ENCODE assay signal across 8 cellular contexts in the genomic region with DNA sequence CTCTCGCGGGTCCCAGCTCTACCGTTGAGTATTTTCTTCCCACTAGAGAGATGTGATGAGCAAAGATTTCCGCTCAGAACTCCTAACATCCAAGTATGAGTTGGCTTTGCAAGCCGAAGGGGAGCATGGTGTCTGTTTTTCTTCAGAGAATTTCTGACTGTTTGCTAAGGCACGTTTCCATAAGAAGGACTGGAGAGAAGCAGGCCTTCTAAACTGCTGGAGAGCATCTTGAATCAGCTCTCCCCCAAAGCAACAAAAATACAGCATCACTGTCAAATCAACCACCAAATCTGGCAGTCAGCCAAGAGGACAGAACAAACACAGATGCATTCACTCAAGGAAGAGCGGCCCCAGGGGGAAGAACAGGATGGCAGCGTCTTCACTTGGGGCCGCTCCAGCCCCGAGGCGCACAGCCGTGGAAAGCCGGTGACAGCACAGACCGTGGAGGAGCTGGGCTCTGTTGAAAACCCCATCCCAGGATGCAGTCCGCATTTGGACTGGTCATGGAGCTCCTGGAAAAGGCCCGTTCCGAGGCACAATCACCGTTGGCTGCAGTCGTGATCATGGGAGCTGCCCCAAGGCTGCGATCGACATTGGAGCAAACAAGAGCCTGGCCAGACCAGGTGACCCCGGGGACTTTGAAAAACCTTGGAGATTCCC.
DNase-seq lines count a peak whose midpoint lies in the region; ATAC-seq and TF ChIP-seq lines count a peak whose summit lies in the region.

No MANE protein-coding gene starts in this region.

- no peak overlapping the region for H3K4me2 ChIP-seq in IMR-90 (ENCODE audit: low read depth, low read length)
- H3K4me2 ChIP-seq in trophoblast cell (ENCODE audit: low read length): no peak overlapping the region
- no peak overlapping the region for H3K4me2 ChIP-seq in PC-9

- no peaks in the 10 kb centered on the region for H3F3A ChIP-seq in PC-9 (ENCODE audit: insufficient read depth, low read depth)

- H3K79me1 ChIP-seq in IMR-90 (ENCODE audit: low read depth in 1 of 2, low read length in 2 of 2) (no peaks in the 10 kb centered on the region), trophoblast cell (ENCODE audit: low read length) (no peaks in the 10 kb centered on the region)

- no peak overlapping the region for H2BK120ac ChIP-seq in IMR-90 (ENCODE audit: low read depth, low read length)
- H2BK120ac ChIP-seq in trophoblast cell (ENCODE audit: insufficient read depth, low read length, poor library complexity): no peak overlapping the region

- no peak overlapping the region for H2BK20ac ChIP-seq in IMR-90 (ENCODE audit: low read depth, low read length)

- POLR2A ChIA-PET in IMR-90 (lab: Charles Lee; ENCODE audit: unreplicated experiment) (no interaction called here), PC-9 (lab: Charles Lee; ENCODE audit: unreplicated experiment) (no interaction called here)

- H2AK5ac ChIP-seq in IMR-90 (ENCODE audit: low read depth, low read length): no peak overlapping the region
- no peak overlapping the region for H2AK5ac ChIP-seq in trophoblast cell (ENCODE audit: low read length)

- no peak overlapping the region for H3K14ac ChIP-seq in IMR-90 (replicated peaks; ENCODE audit: low read depth, low read length)
- peak overlapping the region; percentile 18 for H3K14ac ChIP-seq in trophoblast cell (ENCODE audit: low read length)

- H3K4me1 ChIP-seq in IMR-90 (ENCODE audit: control insufficient read depth, insufficient read depth, low read length): no peaks in the 10 kb centered on the region; the same call in 1 of the 2 replicates
- peaks cover 6 to 26% (median 26%) of the 10 kb centered on the region in 4 donors for H3K4me1 ChIP-seq in esophagus muscularis mucosa
- H3K4me1 ChIP-seq in trophoblast cell (ENCODE audit: control insufficient read depth in 1 of 2, insufficient read depth in 2 of 2, low read length in 2 of 2): peaks cover 6 to 8% of the 10 kb centered on the region in 2 experiments
- H3K4me1 ChIP-seq in PC-9 (replicated peaks; ENCODE audit: insufficient read depth): no peaks in the 10 kb centered on the region

- H3K18ac ChIP-seq in IMR-90 (ENCODE audit: low read depth, low read length) (no peak overlapping the region), trophoblast cell (ENCODE audit: low read length) (no peak overlapping the region)

- BruUV-seq in IMR-90 (replicated peaks; lab: Mats Ljungman, UMichigan) (no TSS peak), PC-9 (replicated peaks; lab: Mats Ljungman, UMichigan) (no TSS peak)

- no peak for TF ChIP-seq EP300 in esophagus muscularis mucosa (IDR thresholded peaks at IDR 0.05)

- H3K36me3 Mint-ChIP-seq in nephron progenitor cell (ENCODE audit: low read depth): peaks cover 56% of the 10 kb centered on the region

- H3K27ac ChIP-seq in IMR-90 (ENCODE audit: insufficient read depth, low read length) (no peak overlapping the region), esophagus muscularis mucosa (replicated peaks in 1 of 4) (peak overlapping the region; percentile 65 to 73 (median 70)), trophoblast cell (ENCODE audit: low read depth, low read length) (no peak overlapping the region), PC-9 (no peak overlapping the region)

- no peak overlapping the region for H4K8ac ChIP-seq in IMR-90 (ENCODE audit: low read depth in 2 of 2, low read length in 2 of 2)
- no peak overlapping the region for H4K8ac ChIP-seq in trophoblast cell (ENCODE audit: low read depth, low read length)

- in situ Hi-C loops in IMR-90 (cut with MboI; ENCODE audit: low sequenced_read_pairs): no loop called here

- H2AFZ ChIP-seq in IMR-90 (replicated peaks; ENCODE audit: low read length, poor library complexity) (no peak overlapping the region), trophoblast cell (ENCODE audit: insufficient read depth, low read length, poor library complexity) (no peak overlapping the region), PC-9 (no peak overlapping the region)

- intact Hi-C loops in IMR-90 (cut with micrococcal nuclease) (no loop called here), esophagus muscularis mucosa (cut with DNase I) (no loop called here), PC-9 (cut with micrococcal nuclease; ENCODE audit: unreplicated experiment) (no loop called here)

- H3K4me1 Mint-ChIP-seq in nephron progenitor cell: peaks cover 4% of the 10 kb centered on the region

- no peak overlapping the region for H3K9ac ChIP-seq in IMR-90 (ENCODE audit: low read depth, low read length)
- no peak overlapping the region for H3K9ac ChIP-seq in trophoblast cell (ENCODE audit: low read length)

- H4K91ac ChIP-seq in IMR-90 (ENCODE audit: insufficient read depth, low read depth, low read length) (no peak overlapping the region), trophoblast cell (ENCODE audit: low read depth, low read length) (no peak overlapping the region)

- H2BK15ac ChIP-seq in IMR-90 (ENCODE audit: low read depth, low read length): no peak overlapping the region

- H3K23ac ChIP-seq in IMR-90 (ENCODE audit: low read depth, low read length) (no peak overlapping the region), trophoblast cell (ENCODE audit: low read length) (no peak overlapping the region)

- H2BK5ac ChIP-seq in IMR-90 (ENCODE audit: low read depth, low read length, poor library complexity, severe bottlenecking) (no peak overlapping the region), trophoblast cell (ENCODE audit: low read depth, low read length, poor library complexity) (no peak overlapping the region)

- dilution Hi-C loops in IMR-90 (cut with HindIII; ENCODE audit: low sequenced_read_pairs, unreplicated experiment): no loop called here

- no peak overlapping the region for H2AK9ac ChIP-seq in IMR-90 (replicated peaks; ENCODE audit: low read depth, low read length, poor library complexity)

- H3K4me3 ChIP-seq in IMR-90 (ENCODE audit: insufficient read depth, low read depth, low read length): no peak overlapping the region
- peak overlapping the region in 1 of 4 donors; percentile 15 for H3K4me3 ChIP-seq in esophagus muscularis mucosa
- H3K4me3 ChIP-seq in trophoblast cell (ENCODE audit: low read depth, low read length): no peak overlapping the region
- no peak overlapping the region for H3K4me3 ChIP-seq in PC-9

- H3K79me2 ChIP-seq in trophoblast cell (ENCODE audit: control insufficient read depth, insufficient read depth, low read length, poor library complexity): no peaks in the 10 kb centered on the region
- no peaks in the 10 kb centered on the region for H3K79me2 ChIP-seq in PC-9 (ENCODE audit: low read depth)

- H3K4ac ChIP-seq in IMR-90 (ENCODE audit: low read depth, low read length) (no peak overlapping the region), trophoblast cell (ENCODE audit: low read depth, low read length) (no peak overlapping the region)

- no peak for TF ChIP-seq CTCF in IMR-90 (conservative IDR thresholded peaks at IDR 0.05; ENCODE audit: low read depth, low read length)
- TF ChIP-seq CTCF in esophagus muscularis mucosa (IDR thresholded peaks at IDR 0.05): no peak
- no peak for TF ChIP-seq CTCF in PC-9 (conservative IDR thresholded peaks at IDR 0.05)
- no peak for TF ChIP-seq CTCF in nephron progenitor cell (IDR thresholded peaks at IDR 0.05)

- ATAC-seq in IMR-90 (ENCODE audit: low read depth): peak; percentile 69

- H4K5ac ChIP-seq in IMR-90 (ENCODE audit: low read depth, low read length): no peak overlapping the region

- CTCF ChIA-PET in IMR-90 (lab: Yijun Ruan, JAX): no interaction called here
- CTCF ChIA-PET in PC-9 (lab: Charles Lee): no interaction called here

- peaks cover 30% of the 10 kb centered on the region for H3K27me3 Mint-ChIP-seq in nephron progenitor cell (ENCODE audit: low read depth, poor library complexity)

- H3K27ac Mint-ChIP-seq in nephron progenitor cell: no peak overlapping the region

- H4K12ac ChIP-seq in trophoblast cell (ENCODE audit: low read depth, low read length): no peak overlapping the region

- TF ChIP-seq POLR2A in GM19193 (IDR thresholded peaks at IDR 0.05; ENCODE audit: extremely low read depth, insufficient read depth, insufficient read length): peak; percentile 26
- no peak for TF ChIP-seq POLR2A in IMR-90 (IDR thresholded peaks at IDR 0.05; ENCODE audit: low read depth, low read length)
- no peak for TF ChIP-seq POLR2A in esophagus muscularis mucosa (IDR thresholded peaks at IDR 0.05; ENCODE audit: low read depth)
- TF ChIP-seq POLR2A in erythroblast (IDR thresholded peaks at IDR 0.05; ENCODE audit: low read length): no peak

- DNase-seq in IMR-90 (peak; percentile 57), esophagus muscularis mucosa (ENCODE audit: extremely low spot score) (no peak), trophoblast cell (no peak), PC-9 (no peak), erythroblast (lab: John Stamatoyannopoulos, UW) (no peak), ecto neural progenitor cell (ENCODE audit: low spot score) (no peak), nephron progenitor cell (no peak)

- H3K9me2 ChIP-seq in PC-9 (ENCODE audit: insufficient read depth): no peaks in the 10 kb centered on the region

- 42% methylated on average over 12 of the region's 22 CpGs; no CpG with 5 or more reads in 1 of the 2 experiments for WGBS in IMR-90 (ENCODE audit: extremely low coverage in 2 of 2, insufficient read length in 1 of 2), 2 experiments
- WGBS in esophagus muscularis mucosa: 45% methylated on average over 22 of the region's 22 CpGs
- WGBS in trophoblast cell (ENCODE audit: extremely low coverage, insufficient coverage, insufficient read length): no CpG with 5 or more reads among the region's 22 CpGs

- H3K9me3 Mint-ChIP-seq in nephron progenitor cell: peaks cover 59% of the 10 kb centered on the region

- no peak overlapping the region for H2BK12ac ChIP-seq in trophoblast cell (ENCODE audit: low read length)

- no peaks in the 10 kb centered on the region for H3K36me3 ChIP-seq in IMR-90 (ENCODE audit: control insufficient read depth, insufficient read depth, low read length)
- H3K36me3 ChIP-seq in esophagus muscularis mucosa: peaks cover 0 to 21% (median 15%) of the 10 kb centered on the region in 4 donors
- H3K36me3 ChIP-seq in trophoblast cell (ENCODE audit: control insufficient read depth in 1 of 2, insufficient read depth in 2 of 2, low read length in 2 of 2): no peaks in the 10 kb centered on the region
- H3K36me3 ChIP-seq in PC-9 (ENCODE audit: low read depth): no peaks in the 10 kb centered on the region

- no peaks in the 10 kb centered on the region for H3K9me1 ChIP-seq in IMR-90 (ENCODE audit: insufficient read depth, low read length)

- H4K20me1 ChIP-seq in IMR-90 (ENCODE audit: insufficient read depth, low read length) (no peaks in the 10 kb centered on the region), PC-9 (ENCODE audit: insufficient read depth) (no peaks in the 10 kb centered on the region; the same call in 1 of the 2 replicates)

- peaks cover 10% of the 10 kb centered on the region for H3K9me3 ChIP-seq in IMR-90 (ENCODE audit: control insufficient read depth, insufficient read depth, low read length)
- peaks cover 0 to 19% (median 5%) of the 10 kb centered on the region in 4 donors for H3K9me3 ChIP-seq in esophagus muscularis mucosa
- H3K9me3 ChIP-seq in trophoblast cell (ENCODE audit: insufficient read depth, low read depth, low read length): peaks cover 3% of the 10 kb centered on the region
- no peaks in the 10 kb centered on the region for H3K9me3 ChIP-seq in PC-9 (ENCODE audit: insufficient read depth, low read depth)

- H3K27me3 ChIP-seq in IMR-90 (ENCODE audit: control insufficient read depth, insufficient read depth, low read length): no peaks in the 10 kb centered on the region; the same call in 1 of the 2 replicates
- H3K27me3 ChIP-seq in esophagus muscularis mucosa: no peaks in the 10 kb centered on the region
- H3K27me3 ChIP-seq in trophoblast cell (ENCODE audit: insufficient read depth, low read length): no peaks in the 10 kb centered on the region
- peaks cover 13% of the 10 kb centered on the region for H3K27me3 ChIP-seq in PC-9 (ENCODE audit: insufficient read depth, low read depth)

- H3K56ac ChIP-seq in IMR-90 (ENCODE audit: extremely low read depth, insufficient read depth, low read length): no peak overlapping the region

- no peak overlapping the region for H3K4me3 Mint-ChIP-seq in nephron progenitor cell

- TF ChIP-seq RAD21 in IMR-90 (IDR thresholded peaks at IDR 0.05; ENCODE audit: low read length): no peak

Comparison
In these comparisons a context has a peak if more than half of its experiments do, and no peak if none do; other contexts are left out.
1. H3K27ac ChIP-seq: peak in esophagus muscularis mucosa (4 of 4); none in IMR-90 (single experiment), trophoblast cell (single experiment) and PC-9 (single experiment).